16 cellular contexts compared by ENCODE assay signal in the genomic region with DNA sequence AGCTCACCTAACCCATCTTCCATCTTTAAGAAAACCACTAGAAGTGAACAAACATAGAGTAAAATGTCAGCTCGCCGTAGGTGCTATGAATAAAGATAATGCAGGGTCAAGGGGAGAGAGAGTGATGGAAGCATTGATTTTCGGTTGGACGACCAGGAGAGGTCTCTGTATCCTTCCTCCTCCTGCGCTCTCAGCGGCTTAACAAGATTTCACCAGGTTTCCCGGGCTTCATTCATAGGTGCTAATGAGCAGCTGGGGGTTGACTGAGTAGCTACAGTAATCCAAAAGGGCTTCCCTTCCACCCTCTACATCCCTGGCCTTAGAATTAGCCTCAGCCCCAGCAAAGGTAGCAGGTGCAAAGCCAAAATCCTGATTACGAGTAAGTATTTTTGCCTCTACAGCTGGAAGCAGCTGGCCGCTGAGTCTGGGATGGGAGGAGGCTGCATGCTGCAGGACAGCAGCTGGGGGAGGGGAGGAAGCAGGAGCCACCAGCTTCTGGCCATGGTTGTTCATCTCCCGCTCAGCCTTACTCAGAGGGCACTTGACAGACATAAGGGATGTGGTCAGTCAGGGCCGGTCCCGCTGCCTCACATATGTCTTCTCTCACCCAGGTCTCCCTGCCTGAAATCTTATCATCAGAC.
DNase-seq lines count a peak whose midpoint lies in the region; ATAC-seq, FAIRE-seq and TF ChIP-seq lines count a peak whose summit lies in the region.
"Had no signal": no experiment of that assay in that cellular context is flagged by ENCODE, and none has a peak within 500 bp of the region (broad histone marks: within the 10 kb centered on the region; RNA-seq: fewer than 3 reads in every experiment).

No MANE protein-coding gene starts in this region.

- WGBS in testis, 2 donors: 21% methylated on average over 12 of the region's 12 CpGs
- WGBS in pancreas, 2 donors: 35 to 39% methylated on average over 12 of the region's 12 CpGs

- no peaks in the 10 kb centered on the region for H3K9me3 ChIP-seq in testis
- no peaks in the 10 kb centered on the region for H3K9me3 ChIP-seq in pancreas

- ATAC-seq in pancreas: no peak
- ATAC-seq: T-cell had no signal

- H3K4me3 ChIP-seq in NB4 (ENCODE audit: low read depth, low read length) (no peak overlapping the region), bronchial epithelial cell (ENCODE audit: low read depth, low read length) (no peak overlapping the region), testis (no peak overlapping the region), pancreas (no peak overlapping the region)
- H3K4me3 ChIP-seq: GM23248 had no signal

- no peak for TF ChIP-seq CTCF in NB4 (IDR thresholded peaks at IDR 0.05; ENCODE audit: low read depth, low read length)
- TF ChIP-seq CTCF in bronchial epithelial cell (IDR thresholded peaks at IDR 0.05; ENCODE audit: insufficient read depth, low read length, severe bottlenecking): no peak
- TF ChIP-seq CTCF in testis (IDR thresholded peaks at IDR 0.05): no peak
- no peak for TF ChIP-seq CTCF in pancreas (IDR thresholded peaks at IDR 0.05)

- DNase-seq in NB4 (ENCODE audit: low read depth) (peak; percentile 22), bronchial epithelial cell (ENCODE audit: low read depth) (no peak), islet precursor cell (peak; percentile 64), testis (peak; percentile 26), pancreas (no peak), erythroblast (lab: John Stamatoyannopoulos, UW) (no peak)
- no peak for DNase-seq in stimulated activated naive CD4-positive, alpha-beta T cell (lab: John Stamatoyannopoulos, UW)
- DNase-seq: activated B cell treated with CpG ODN at 0.5 μM for 24 hours; activated effector memory CD4-positive, alpha-beta T cell treated with Interleukin-2 at 50 U/mL for 16 hours; C1 segment of cervical spinal cord; DMS79; GM23248; left cardiac atrium; NCI-H2081; NCI-H748 treated with DMSO at 0.1 percent for 48 hours; T-cell had no signal

- H3K27me3 ChIP-seq in bronchial epithelial cell (ENCODE audit: control insufficient read depth, insufficient read depth, low read length) (no peaks in the 10 kb centered on the region), testis (no peaks in the 10 kb centered on the region), pancreas (no peaks in the 10 kb centered on the region)

- H3K4me1 ChIP-seq in testis (no peaks in the 10 kb centered on the region), pancreas (no peaks in the 10 kb centered on the region)

- FAIRE-seq in bronchial epithelial cell (lab: Jason Lieb, UNC) (peak; percentile 23), pancreas (lab: Jason Lieb, UNC) (no peak)

- H3K36me3 ChIP-seq in bronchial epithelial cell (ENCODE audit: control insufficient read depth, insufficient read depth, low read length): no peaks in the 10 kb centered on the region
- H3K36me3 ChIP-seq in testis (ENCODE audit: low read depth, missing control alignments): no peaks in the 10 kb centered on the region
- H3K36me3 ChIP-seq in pancreas: no peaks in the 10 kb centered on the region

- intact Hi-C loops in testis (cut with DNase I; ENCODE audit: low total_unique reads) (loop anchor here (10.0 kb wide), 2 partner anchors 472 to 542 kb away; partner anchors contain the start of gene ADRA1B), pancreas (cut with DNase I) (loop anchor here in 1 of 3 donors (10.0 kb wide), 1 partner anchor 542 kb away; no protein-coding TSS in a partner anchor)

- TF ChIP-seq POLR2A in NB4 (IDR thresholded peaks at IDR 0.05; ENCODE audit: extremely low read depth, insufficient read length): no peak
- no peak for TF ChIP-seq POLR2A in testis (IDR thresholded peaks at IDR 0.05)
- TF ChIP-seq POLR2A in erythroblast (IDR thresholded peaks at IDR 0.05; ENCODE audit: low read length): no peak

- H3K27ac ChIP-seq in testis (no peak overlapping the region), pancreas (no peak overlapping the region)
- H3K27ac ChIP-seq: GM23248 had no signal

Comparison
In these comparisons a context has a peak if more than half of its experiments do, and no peak if none do; other contexts are left out.
1. DNase-seq: peak in NB4 (single experiment), islet precursor cell (single experiment) and testis (single experiment); none in bronchial epithelial cell (single experiment), pancreas (0 of 6), erythroblast (0 of 2) and stimulated activated naive CD4-positive, alpha-beta T cell (0 of 6).